ENCODE assay signal across 19 cellular contexts in genomic region chr9:124894035-124894740, GRCh38. TPM values are rescaled to one million over a fixed set of nuclear protein-coding genes. Genes with fewer than 3 reads are reported as not detected.
DNase-seq lines count a peak whose midpoint lies in the region; ATAC-seq and TF ChIP-seq lines count a peak whose summit lies in the region.
"Had no signal": no experiment of that assay in that cellular context is flagged by ENCODE, and none has a peak within 500 bp of the region (broad histone marks: within the 10 kb centered on the region; RNA-seq: fewer than 3 reads in every experiment).

No MANE protein-coding gene starts in this region.

- no peaks in the 10 kb centered on the region for H3K9me3 Mint-ChIP-seq in activated CD8-positive, alpha-beta T cell treated with anti-CD3 and anti-CD28 coated beads, Interleukin-2, amount 10 ng/mL, durations not matched to agents 7 days and 5 days (ENCODE audit: insufficient read depth)
- no peaks in the 10 kb centered on the region for H3K9me3 Mint-ChIP-seq in activated CD8-positive, alpha-beta T cell treated with anti-CD3 and anti-CD28 coated beads for 36 hours
- H3K9me3 Mint-ChIP-seq in progenitor cell of endocrine pancreas (ENCODE audit: low read depth): no peaks in the 10 kb centered on the region
- no peaks in the 10 kb centered on the region for H3K9me3 Mint-ChIP-seq in activated CD4-positive, alpha-beta T cell treated with anti-CD3 and anti-CD28 coated beads for 36 hours (ENCODE audit: low read depth)
- H3K9me3 Mint-ChIP-seq: T-helper 2 cell treated with Interferon-gamma antibody and Interleukin-4, amounts not matched to agents 5 μg/mL and 100 μg/mL, for 36 hours had no signal

- ATAC-seq in activated CD8-positive, alpha-beta T cell treated with anti-CD3 and anti-CD28 coated beads, Interleukin-2, amount 10 ng/mL, durations not matched to agents 7 days and 5 days: no peak
- ATAC-seq in activated CD8-positive, alpha-beta T cell treated with anti-CD3 and anti-CD28 coated beads for 36 hours: no peak
- ATAC-seq in T-helper 17 cell: no peak
- ATAC-seq in activated CD4-positive, alpha-beta T cell treated with anti-CD3 and anti-CD28 coated beads for 36 hours: no peak
- ATAC-seq: body of pancreas had no signal

- H3K9me3 ChIP-seq in T-helper 17 cell (ENCODE audit: control insufficient read depth, low read length, poor library complexity, severe bottlenecking): no peaks in the 10 kb centered on the region
- H3K9me3 ChIP-seq: body of pancreas, right atrium auricular region, SJCRH30 had no signal

- H3K4me3 ChIP-seq in fibroblast of the aortic adventitia (ENCODE audit: low read depth, low read length): no peak overlapping the region
- H3K4me3 ChIP-seq: body of pancreas, PC-9, right atrium auricular region, SJCRH30 had no signal

- intact Hi-C loops in activated CD8-positive, alpha-beta T cell treated with anti-CD3 and anti-CD28 coated beads for 36 hours (cut with micrococcal nuclease): no loop called here
- intact Hi-C loops in activated CD4-positive, alpha-beta T cell treated with anti-CD3 and anti-CD28 coated beads for 36 hours (cut with DNase I, micrococcal nuclease): loop anchor here in 1 of 2 experiments (1.0 to 2.0 kb wide), 2 partner anchors 23 to 120 kb away; no protein-coding TSS in a partner anchor

- peak overlapping the region; percentile 61 for H3K27ac Mint-ChIP-seq in activated CD8-positive, alpha-beta T cell treated with anti-CD3 and anti-CD28 coated beads, Interleukin-2, amount 10 ng/mL, durations not matched to agents 7 days and 5 days
- no peak overlapping the region for H3K27ac Mint-ChIP-seq in activated CD8-positive, alpha-beta T cell treated with anti-CD3 and anti-CD28 coated beads for 36 hours
- H3K27ac Mint-ChIP-seq in T-helper 17 cell (peak overlapping the region; percentile 76), progenitor cell of endocrine pancreas (peak overlapping the region; percentile 30)
- no peak overlapping the region for H3K27ac Mint-ChIP-seq in activated CD4-positive, alpha-beta T cell treated with anti-CD3 and anti-CD28 coated beads for 36 hours
- H3K27ac Mint-ChIP-seq: activated naive CD8-positive, alpha-beta T cell had no signal

- CTCF ChIA-PET in activated CD8-positive, alpha-beta T cell treated with anti-CD3 and anti-CD28 coated beads, Interleukin-2, amount 10 ng/mL, durations not matched to agents 7 days and 5 days (lab: Charles Lee): interaction anchor here (1.1 to 2.4 kb wide), 9 partner anchors 8 to 122 kb away, joined by 3 to 14 read pairs (median 9); partner anchors contain the start of genes ARPC5L, RPL35 and WDR38
- CTCF ChIA-PET in activated CD8-positive, alpha-beta T cell treated with anti-CD3 and anti-CD28 coated beads for 36 hours (lab: Charles Lee): interaction anchor here (0.9 to 2.6 kb wide), 11 partner anchors 11 to 128 kb away, joined by 3 to 18 read pairs (median 5); partner anchors contain the start of genes ARPC5L, OLFML2A and WDR38
- CTCF ChIA-PET in activated CD4-positive, alpha-beta T cell treated with anti-CD3 and anti-CD28 coated beads for 36 hours (lab: Charles Lee): interaction anchor here (0.5 to 1.3 kb wide), 9 partner anchors 10 to 398 kb away, joined by 3 to 5 read pairs (median 4); partner anchors contain the start of gene WDR38

- no peak for DNase-seq in activated CD8-positive, alpha-beta T cell treated with anti-CD3 and anti-CD28 coated beads, Interleukin-2, amount 10 ng/mL, durations not matched to agents 7 days and 5 days
- no peak for DNase-seq in activated CD8-positive, alpha-beta T cell treated with anti-CD3 and anti-CD28 coated beads for 36 hours
- DNase-seq in T-helper 17 cell: no peak
- peak; percentile 7 for DNase-seq in fibroblast of the aortic adventitia (ENCODE audit: low read depth)
- no peak for DNase-seq in progenitor cell of endocrine pancreas (ENCODE audit: low spot score, unreplicated experiment)
- no peak for DNase-seq in activated CD4-positive, alpha-beta T cell treated with anti-CD3 and anti-CD28 coated beads for 36 hours
- DNase-seq in NOMO-1 treated with dmso at 0.1 percent for 144 hours (lab: John Stamatoyannopoulos, UW; ENCODE audit: unreplicated experiment): no peak
- no peak for DNase-seq in NCI-H1417 treated with DMSO at 0.1 percent for 48 hours (lab: John Stamatoyannopoulos, UW)
- DNase-seq: body of pancreas, left ventricle myocardium superior, NCI-H1694 treated with DMSO at 0.1 percent for 48 hours, NCI-H226 had no signal

- POLR2A ChIA-PET in activated CD8-positive, alpha-beta T cell treated with anti-CD3 and anti-CD28 coated beads, Interleukin-2, amount 10 ng/mL, durations not matched to agents 7 days and 5 days (lab: Charles Lee): interaction anchor here (1.5 to 2.1 kb wide), 2 partner anchors 24 to 33 kb away, joined by 5 to 6 read pairs; no protein-coding TSS in a partner anchor
- POLR2A ChIA-PET in activated CD8-positive, alpha-beta T cell treated with anti-CD3 and anti-CD28 coated beads for 36 hours (lab: Charles Lee): interaction anchor here (0.7 to 2.4 kb wide), 3 partner anchors 14 to 448 kb away, joined by 3 to 6 read pairs (median 5); no protein-coding TSS in a partner anchor
- POLR2A ChIA-PET in activated CD4-positive, alpha-beta T cell treated with anti-CD3 and anti-CD28 coated beads for 36 hours (lab: Charles Lee): no interaction called here

- peaks cover 59% of the 10 kb centered on the region for H3K36me3 Mint-ChIP-seq in activated CD8-positive, alpha-beta T cell treated with anti-CD3 and anti-CD28 coated beads, Interleukin-2, amount 10 ng/mL, durations not matched to agents 7 days and 5 days (ENCODE audit: low read depth)
- peaks cover 71% of the 10 kb centered on the region for H3K36me3 Mint-ChIP-seq in activated CD8-positive, alpha-beta T cell treated with anti-CD3 and anti-CD28 coated beads for 36 hours (ENCODE audit: low read depth)
- peaks cover 22% of the 10 kb centered on the region for H3K36me3 Mint-ChIP-seq in T-helper 17 cell (ENCODE audit: low read depth)
- peaks cover 20% of the 10 kb centered on the region for H3K36me3 Mint-ChIP-seq in progenitor cell of endocrine pancreas (ENCODE audit: insufficient read depth)
- H3K36me3 Mint-ChIP-seq in activated CD4-positive, alpha-beta T cell treated with anti-CD3 and anti-CD28 coated beads for 36 hours (ENCODE audit: low read depth): peaks cover 65% of the 10 kb centered on the region

- no peak for TF ChIP-seq CTCF in activated CD8-positive, alpha-beta T cell treated with anti-CD3 and anti-CD28 coated beads for 36 hours (IDR thresholded peaks at IDR 0.05)
- TF ChIP-seq CTCF in fibroblast of the aortic adventitia (IDR thresholded peaks at IDR 0.05; ENCODE audit: insufficient read depth, low read length): no peak
- TF ChIP-seq CTCF in progenitor cell of endocrine pancreas (IDR thresholded peaks at IDR 0.05; ENCODE audit: unreplicated experiment): no peak

- H3K4me1 Mint-ChIP-seq in activated CD8-positive, alpha-beta T cell treated with anti-CD3 and anti-CD28 coated beads, Interleukin-2, amount 10 ng/mL, durations not matched to agents 7 days and 5 days (ENCODE audit: low read depth): peaks cover 18% of the 10 kb centered on the region
- peaks cover 7% of the 10 kb centered on the region for H3K4me1 Mint-ChIP-seq in activated CD8-positive, alpha-beta T cell treated with anti-CD3 and anti-CD28 coated beads for 36 hours (ENCODE audit: low read depth)
- H3K4me1 Mint-ChIP-seq in T-helper 17 cell (peaks cover 22% of the 10 kb centered on the region), progenitor cell of endocrine pancreas (ENCODE audit: low read depth) (no peaks in the 10 kb centered on the region)
- H3K4me1 Mint-ChIP-seq in activated CD4-positive, alpha-beta T cell treated with anti-CD3 and anti-CD28 coated beads for 36 hours: peaks cover 10% of the 10 kb centered on the region

- H3K4me3 Mint-ChIP-seq in activated CD8-positive, alpha-beta T cell treated with anti-CD3 and anti-CD28 coated beads, Interleukin-2, amount 10 ng/mL, durations not matched to agents 7 days and 5 days: no peak overlapping the region
- no peak overlapping the region for H3K4me3 Mint-ChIP-seq in activated CD8-positive, alpha-beta T cell treated with anti-CD3 and anti-CD28 coated beads for 36 hours
- H3K4me3 Mint-ChIP-seq in T-helper 17 cell (no peak overlapping the region), progenitor cell of endocrine pancreas (ENCODE audit: low read depth) (no peak overlapping the region)
- H3K4me3 Mint-ChIP-seq in activated CD4-positive, alpha-beta T cell treated with anti-CD3 and anti-CD28 coated beads for 36 hours: no peak overlapping the region
- H3K4me3 Mint-ChIP-seq: activated naive CD8-positive, alpha-beta T cell; T-helper 2 cell treated with Interferon-gamma antibody and Interleukin-4, amounts not matched to agents 5 μg/mL and 100 μg/mL, for 36 hours had no signal

- no peaks in the 10 kb centered on the region for H3K27me3 Mint-ChIP-seq in activated CD8-positive, alpha-beta T cell treated with anti-CD3 and anti-CD28 coated beads, Interleukin-2, amount 10 ng/mL, durations not matched to agents 7 days and 5 days (ENCODE audit: low read depth)
- H3K27me3 Mint-ChIP-seq in activated CD8-positive, alpha-beta T cell treated with anti-CD3 and anti-CD28 coated beads for 36 hours: peaks cover 2% of the 10 kb centered on the region
- H3K27me3 Mint-ChIP-seq in T-helper 17 cell: no peaks in the 10 kb centered on the region
- H3K27me3 Mint-ChIP-seq in progenitor cell of endocrine pancreas: no peaks in the 10 kb centered on the region
- no peaks in the 10 kb centered on the region for H3K27me3 Mint-ChIP-seq in activated CD4-positive, alpha-beta T cell treated with anti-CD3 and anti-CD28 coated beads for 36 hours

RNA-seq across cellular contexts. Expression of gene ARPC5L, which starts 32.3 kb away (rescaled TPM):
- total RNA-seq in activated CD8-positive, alpha-beta T cell treated with anti-CD3 and anti-CD28 coated beads, Interleukin-2, amount 10 ng/mL, durations not matched to agents 7 days and 5 days: 10 to 100 TPM; 82.0 to 86.0 TPM
- 10 to 100 TPM; 72.7 to 73.9 TPM for total RNA-seq in activated CD8-positive, alpha-beta T cell treated with anti-CD3 and anti-CD28 coated beads for 36 hours
- total RNA-seq in T-helper 17 cell (10 to 100 TPM; 37.5 to 44.7 TPM), fibroblast of the aortic adventitia (ENCODE audit: low replicate concordance) (19.6 and 21.3 TPM in 2 replicates), progenitor cell of endocrine pancreas (36.6 and 36.9 TPM in 2 replicates)
- 10 to 100 TPM; 51.9 to 95.9 TPM for total RNA-seq in activated CD4-positive, alpha-beta T cell treated with anti-CD3 and anti-CD28 coated beads for 36 hours

RNA-seq across cellular contexts. Expression of gene RPL35, which starts 32.4 kb away (rescaled TPM):
- total RNA-seq in activated CD8-positive, alpha-beta T cell treated with anti-CD3 and anti-CD28 coated beads, Interleukin-2, amount 10 ng/mL, durations not matched to agents 7 days and 5 days: 1,000 to 10,000 TPM; 1,341 to 1,437 TPM
- 1,000 to 10,000 TPM; 2,301 to 2,341 TPM for total RNA-seq in activated CD8-positive, alpha-beta T cell treated with anti-CD3 and anti-CD28 coated beads for 36 hours
- total RNA-seq in T-helper 17 cell: 1,000 to 10,000 TPM; 1,657 to 1,708 TPM
- total RNA-seq in fibroblast of the aortic adventitia (ENCODE audit: low replicate concordance): 356 and 2,683 TPM in 2 replicates
- total RNA-seq in progenitor cell of endocrine pancreas: 1,027 and 1,077 TPM in 2 replicates
- 1,000 to 10,000 TPM; 2,227 to 2,561 TPM for total RNA-seq in activated CD4-positive, alpha-beta T cell treated with anti-CD3 and anti-CD28 coated beads for 36 hours

RNA-seq across cellular contexts. Expression of gene WDR38, which starts 40.9 kb away (rescaled TPM):
- total RNA-seq in activated CD8-positive, alpha-beta T cell treated with anti-CD3 and anti-CD28 coated beads, Interleukin-2, amount 10 ng/mL, durations not matched to agents 7 days and 5 days: not detected
- total RNA-seq in activated CD8-positive, alpha-beta T cell treated with anti-CD3 and anti-CD28 coated beads for 36 hours: not detected
- total RNA-seq in T-helper 17 cell (not detected), fibroblast of the aortic adventitia (ENCODE audit: low replicate concordance) (not detected in 2 replicates), progenitor cell of endocrine pancreas (not detected in 2 replicates)
- not detected for total RNA-seq in activated CD4-positive, alpha-beta T cell treated with anti-CD3 and anti-CD28 coated beads for 36 hours
- total RNA-seq: left ventricle myocardium superior, mononuclear cell, PC-9, right atrium auricular region, SJCRH30, subcutaneous adipose tissue had no signal

RNA-seq across cellular contexts. Expression of gene GOLGA1, which starts 46.7 kb away (rescaled TPM):
- 10 to 100 TPM; 14.0 to 16.2 TPM for total RNA-seq in activated CD8-positive, alpha-beta T cell treated with anti-CD3 and anti-CD28 coated beads, Interleukin-2, amount 10 ng/mL, durations not matched to agents 7 days and 5 days
- total RNA-seq in activated CD8-positive, alpha-beta T cell treated with anti-CD3 and anti-CD28 coated beads for 36 hours: 10 to 100 TPM; 20.9 to 21.6 TPM
- 10 to 100 TPM; 21.1 to 28.6 TPM for total RNA-seq in T-helper 17 cell
- 13.9 and 53.1 TPM in 2 replicates for total RNA-seq in fibroblast of the aortic adventitia (ENCODE audit: low replicate concordance)
- total RNA-seq in progenitor cell of endocrine pancreas: 19.4 and 20.9 TPM in 2 replicates
- 10 to 100 TPM; 17.4 to 18.3 TPM for total RNA-seq in activated CD4-positive, alpha-beta T cell treated with anti-CD3 and anti-CD28 coated beads for 36 hours

Comparison
In these comparisons a context has a peak if more than half of its experiments do, and no peak if none do; other contexts are left out.
1. H3K27ac Mint-ChIP-seq: peak in activated CD8-positive, alpha-beta T cell treated with anti-CD3 and anti-CD28 coated beads, Interleukin-2, amount 10 ng/mL, durations not matched to agents 7 days and 5 days (single experiment), T-helper 17 cell (single experiment) and progenitor cell of endocrine pancreas (single experiment); none in activated CD8-positive, alpha-beta T cell treated with anti-CD3 and anti-CD28 coated beads for 36 hours (single experiment) and activated CD4-positive, alpha-beta T cell treated with anti-CD3 and anti-CD28 coated beads for 36 hours (single experiment).